In genomic region chr1:155966135-155966534, GRCh38 we compare ENCODE assay signal across 8 cellular contexts. TPM values are rescaled to one million over a fixed set of nuclear protein-coding genes. Genes with fewer than 3 reads are reported as not detected.
DNase-seq lines count a peak whose midpoint lies in the region; ATAC-seq lines count a peak whose summit lies in the region.
"Had no signal": no experiment of that assay in that cellular context is flagged by ENCODE, and none has a peak within 500 bp of the region (broad histone marks: within the 10 kb centered on the region; RNA-seq: fewer than 3 reads in every experiment).

No MANE protein-coding gene starts in this region.

- H3K4me2 ChIP-seq in BLaER1 treated with 17β-estradiol and CSF1 and Interleukin-3, amounts not matched to agents 10 nM and 100 nM, result peak overlapping the region; percentile 92 to 100 (median 100)

- no peaks in the 10 kb centered on the region for H3K9me3 Mint-ChIP-seq in immature natural killer cell

- peaks cover 48% of the 10 kb centered on the region for H3K4me1 Mint-ChIP-seq in T-helper 17 cell
- H3K4me1 Mint-ChIP-seq in immature natural killer cell, result peaks cover 70 to 81% of the 10 kb centered on the region in 2 donors

- H4K20me1 ChIP-seq in BLaER1 treated with 17β-estradiol and CSF1 and Interleukin-3, amounts not matched to agents 10 nM and 100 nM, result peaks cover 75 to 97% (median 93%) of the 10 kb centered on the region in 11 experiments

- no peak overlapping the region for H3K4me3 Mint-ChIP-seq in T-helper 17 cell
- H3K4me3 Mint-ChIP-seq in immature natural killer cell, result peak overlapping the region in 4 of 5 donors; percentile 21 to 71 (median 46)

- no peaks in the 10 kb centered on the region for H3K27me3 ChIP-seq in BLaER1 treated with 17β-estradiol and CSF1 and Interleukin-3, amounts not matched to agents 10 nM and 100 nM
- no peaks in the 10 kb centered on the region for H3K27me3 ChIP-seq in MG63

- no peaks in the 10 kb centered on the region for H3K27me3 Mint-ChIP-seq in T-helper 17 cell
- H3K27me3 Mint-ChIP-seq in immature natural killer cell (ENCODE audit: low read depth in 3 of 3), result peaks cover 1 to 3% (median 2%) of the 10 kb centered on the region in 3 donors

- peak overlapping the region; percentile 71 to 99 (median 76); a peak in 20 of 22 replicates for H3K9ac ChIP-seq in BLaER1 treated with 17β-estradiol and CSF1 and Interleukin-3, amounts not matched to agents 10 nM and 100 nM

- peaks cover 94 to 99% (median 97%) of the 10 kb centered on the region in 10 experiments for H3K4me1 ChIP-seq in BLaER1 treated with 17β-estradiol and CSF1 and Interleukin-3, amounts not matched to agents 10 nM and 100 nM

- ATAC-seq in T-helper 17 cell, result no peak

- no peaks in the 10 kb centered on the region for H3K9me3 ChIP-seq in BLaER1 treated with 17β-estradiol and CSF1 and Interleukin-3, amounts not matched to agents 10 nM and 100 nM (replicated peaks in 1 of 11)
- no peaks in the 10 kb centered on the region for H3K9me3 ChIP-seq in T-helper 17 cell (ENCODE audit: control insufficient read depth, low read length, poor library complexity, severe bottlenecking)
- H3K9me3 ChIP-seq in MG63, result no peaks in the 10 kb centered on the region

- peaks cover 87 to 92% (median 90%) of the 10 kb centered on the region in 11 experiments for H3K36me3 ChIP-seq in BLaER1 treated with 17β-estradiol and CSF1 and Interleukin-3, amounts not matched to agents 10 nM and 100 nM
- peaks cover 95% of the 10 kb centered on the region for H3K36me3 ChIP-seq in MG63

- no peak for DNase-seq in T-helper 17 cell
- DNase-seq in immature natural killer cell, result no peak
- DNase-seq in islet precursor cell, result no peak
- no peak for DNase-seq in MG63
- no peak for DNase-seq in DMS53 treated with DMSO at 0.1 percent for 48 hours (lab: John Stamatoyannopoulos, UW; ENCODE audit: unreplicated experiment)
- DNase-seq: NCI-H187 treated with DMSO at 0.1 percent for 48 hours had no signal

- H3K27ac Mint-ChIP-seq in T-helper 17 cell (peak overlapping the region; percentile 93), immature natural killer cell (peak overlapping the region; percentile 85 to 95 (median 90))

- H3K36me3 Mint-ChIP-seq in T-helper 17 cell (ENCODE audit: low read depth), result peaks cover 8% of the 10 kb centered on the region
- peaks cover 0 to 32% (median 14%) of the 10 kb centered on the region in 3 donors for H3K36me3 Mint-ChIP-seq in immature natural killer cell

- peak overlapping the region in 3 of 10 experiments; percentile 50 to 64 (median 56); a peak in 4 of 20 replicates for H3K4me3 ChIP-seq in BLaER1 treated with 17β-estradiol and CSF1 and Interleukin-3, amounts not matched to agents 10 nM and 100 nM
- H3K4me3 ChIP-seq in MG63, result no peak overlapping the region

- H3K27ac ChIP-seq in BLaER1 treated with 17β-estradiol and CSF1 and Interleukin-3, amounts not matched to agents 10 nM and 100 nM, result peak overlapping the region; percentile 72 to 100 (median 87); a peak in 20 of 22 replicates

RNA-seq across cellular contexts. Expression of gene ARHGEF2, which starts 12.2 kb away (rescaled TPM):
- total RNA-seq in T-helper 17 cell, result 100 to 1,000 TPM in 1 of 2 donors, 10 to 100 TPM in 1; 86.1 to 123 TPM
- polyA plus RNA-seq in immature natural killer cell, result 10 to 100 TPM in 2 of 3 donors, 1 to 10 TPM in 1; 7.2 to 33.5 (median 11.7) TPM
- total RNA-seq in MG63 (2014; rRNA removed; shearing (Covaris generic); ENCODE audit: low replicate concordance), result 38.7 and 70.6 TPM in 2 replicates

RNA-seq across cellular contexts. Expression of gene RXFP4, which starts 24.7 kb away (rescaled TPM):
- not detected for total RNA-seq in T-helper 17 cell
- under 1 TPM in 1 of 3 donors, not detected in 2; 0.78 TPM for polyA plus RNA-seq in immature natural killer cell
- not detected in 2 replicates for total RNA-seq in MG63 (2014; rRNA removed; shearing (Covaris generic); ENCODE audit: low replicate concordance)
- total RNA-seq: G401 had no signal

RNA-seq across cellular contexts. Expression of gene KHDC4, which starts 31.9 kb away (rescaled TPM):
- 10 to 100 TPM; 59.9 to 63.1 TPM for total RNA-seq in T-helper 17 cell
- 1 to 10 TPM; 1.0 to 7.0 (median 4.1) TPM for polyA plus RNA-seq in immature natural killer cell
- 26.0 and 32.1 TPM in 2 replicates for total RNA-seq in MG63 (2014; rRNA removed; shearing (Covaris generic); ENCODE audit: low replicate concordance)

RNA-seq across cellular contexts. Expression of gene SSR2, which starts 54.6 kb away (rescaled TPM):
- 100 to 1,000 TPM; 217 to 234 TPM for total RNA-seq in T-helper 17 cell
- 100 to 1,000 TPM; 469 to 608 (median 563) TPM for polyA plus RNA-seq in immature natural killer cell
- total RNA-seq in MG63 (2014; rRNA removed; shearing (Covaris generic); ENCODE audit: low replicate concordance), result 243 and 387 TPM in 2 replicates

RNA-seq across cellular contexts. Expression of gene RIT1, which starts 55.0 kb away (rescaled TPM):
- total RNA-seq in T-helper 17 cell, result 10 to 100 TPM; 47.8 to 64.6 TPM
- polyA plus RNA-seq in immature natural killer cell, result 10 to 100 TPM; 27.1 to 33.5 (median 29.0) TPM
- total RNA-seq in MG63 (2014; rRNA removed; shearing (Covaris generic); ENCODE audit: low replicate concordance), result 43.4 and 54.6 TPM in 2 replicates
